In the genomic region with DNA sequence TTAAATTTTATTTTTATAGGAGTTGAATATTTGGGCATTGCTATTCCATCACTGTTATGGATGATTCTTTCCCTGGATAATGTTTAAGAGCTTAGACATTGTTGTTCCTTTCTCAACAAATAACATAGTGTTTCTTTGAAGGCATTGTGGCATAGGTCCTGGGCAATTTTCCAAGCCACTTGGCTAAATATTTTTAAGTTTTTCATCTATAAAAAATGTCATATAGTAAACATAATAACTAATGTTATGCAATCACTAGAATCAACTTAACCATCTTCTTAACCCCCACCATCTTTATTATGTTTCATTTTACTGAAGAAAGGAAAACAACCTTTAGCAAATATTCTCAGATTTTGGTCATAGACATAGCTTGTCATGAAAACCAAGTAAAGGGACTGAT, we compare ENCODE assay signal across 23 cellular contexts.
DNase-seq lines count a peak whose midpoint lies in the region; ATAC-seq and TF ChIP-seq lines count a peak whose summit lies in the region.
"Had no signal": no experiment of that assay in that cellular context is flagged by ENCODE, and none has a peak within 500 bp of the region (broad histone marks: within the 10 kb centered on the region; RNA-seq: fewer than 3 reads in every experiment).

No MANE protein-coding gene starts in this region.

- TF ChIP-seq CTCF in PC-3 (conservative IDR thresholded peaks at IDR 0.05; ENCODE audit: low read depth, low read length): no peak

- no peak overlapping the region for H3K4me3 ChIP-seq in PC-3 (ENCODE audit: low read length)
- no peak overlapping the region for H3K4me3 ChIP-seq in HAP-1
- H3K4me3 ChIP-seq: BLaER1 had no signal

- peaks cover 14% of the 10 kb centered on the region for H3K4me1 ChIP-seq in PC-3 (ENCODE audit: insufficient read depth, low read length)
- H3K4me1 ChIP-seq in HAP-1: no peaks in the 10 kb centered on the region
- H3K4me1 ChIP-seq: BE2C, BLaER1, Caco-2 had no signal

- CTCF ChIA-PET in PC-3 (lab: Charles Lee): no interaction called here

- H3K27me3 ChIP-seq in PC-3 (ENCODE audit: low read length) (no peaks in the 10 kb centered on the region), HAP-1 (ENCODE audit: low read depth) (no peaks in the 10 kb centered on the region)
- H3K27me3 ChIP-seq: BE2C, BLaER1 had no signal

- intact Hi-C loops in PC-3 (cut with micrococcal nuclease): no loop called here

- no peak overlapping the region for H2AFZ ChIP-seq in PC-3 (ENCODE audit: low read length)

- peak; percentile 13 for DNase-seq in ELR (ENCODE audit: low read depth)
- DNase-seq in HS-5 (ENCODE audit: low read depth): peak; percentile 5
- DNase-seq in PC-3: peak; percentile 79
- DNase-seq in OCI-M1 (lab: John Stamatoyannopoulos, UW): no peak
- no peak for DNase-seq in COLO668 (lab: John Stamatoyannopoulos, UW; ENCODE audit: unreplicated experiment)
- DNase-seq in HAP-1 (ENCODE audit: low spot score in 2 of 2): no peak
- DNase-seq: 8988T; ACHN; BE2C; C1 segment of cervical spinal cord; Caco-2; CD4-positive, alpha-beta memory T cell; CD4-positive, CD25-positive, alpha-beta regulatory T cell; CD8-positive, alpha-beta memory T cell; DMS 273 treated with DMSO at 0.1 percent for 48 hours; DMS153; DMS53; DMS79; DND-41; EL; GF-D8 had no signal

- no peaks in the 10 kb centered on the region for H3F3A ChIP-seq in PC-3 (ENCODE audit: low read length, unreplicated experiment)

- 0 out of 2 replicates have a peak overlapping the region, but pooled peaks have one; percentile 34 for H3K4me2 ChIP-seq in PC-3 (ENCODE audit: low read length)
- H3K4me2 ChIP-seq: BLaER1 had no signal

- BruUV-seq in PC-3 (replicated peaks; lab: Mats Ljungman, UMichigan): no TSS peak

- POLR2A ChIA-PET in PC-3 (lab: Charles Lee; ENCODE audit: unreplicated experiment): no interaction called here

- ATAC-seq in PC-3: peak; percentile 70
- ATAC-seq in GM19455 (IDR thresholded peaks at IDR 0.05; ENCODE audit: unreplicated experiment): no peak

- H3K79me2 ChIP-seq in PC-3 (ENCODE audit: low read length): no peaks in the 10 kb centered on the region

- H3K9ac ChIP-seq in PC-3 (ENCODE audit: low read length): no peak overlapping the region
- H3K9ac ChIP-seq: BLaER1 had no signal

- H3K36me3 ChIP-seq in PC-3 (ENCODE audit: low read depth, low read length): no peaks in the 10 kb centered on the region
- no peaks in the 10 kb centered on the region for H3K36me3 ChIP-seq in HAP-1 (replicated peaks)
- H3K36me3 ChIP-seq: BE2C, BLaER1 had no signal

- in situ Hi-C loops in HAP-1 (cut with MboI; ENCODE audit: low sequenced_read_pairs): no loop called here

- no peak overlapping the region; the same call in 1 of the 2 replicates for H3K27ac ChIP-seq in PC-3 (ENCODE audit: low read length)
- H3K27ac ChIP-seq: BLaER1 had no signal

- no peaks in the 10 kb centered on the region for H3K9me2 ChIP-seq in PC-3 (replicated peaks; ENCODE audit: low read length)

- no peaks in the 10 kb centered on the region for H3K9me3 ChIP-seq in PC-3 (ENCODE audit: low read length)
- H3K9me3 ChIP-seq in HAP-1: no peaks in the 10 kb centered on the region
- H3K9me3 ChIP-seq: BE2C, Caco-2 had no signal

- no peaks in the 10 kb centered on the region for H4K20me1 ChIP-seq in PC-3 (ENCODE audit: low read length)
- H4K20me1 ChIP-seq: BLaER1 had no signal

Comparison
In these comparisons a context has a peak if more than half of its experiments do, and no peak if none do; other contexts are left out.
1. DNase-seq: peak in ELR (single experiment), HS-5 (single experiment) and PC-3 (single experiment); none in OCI-M1 (single experiment), COLO668 (single experiment) and HAP-1 (0 of 2).